In genomic region chr3:141412936-141413354, GRCh38 we compare ENCODE assay signal across 1 cellular context.
TF ChIP-seq lines count a peak whose summit lies in the region.

No MANE protein-coding gene starts in this region.

TF ChIP-seq in HepG2, 621 proteins besides CTCF, POLR2A, EP300 and RAD21 (continued from another document and continues in another):
- TF ChIP-seq ZBTB3 (CRISPR knock-in tag; IDR thresholded peaks at IDR 0.05; ENCODE audit: borderline replicate concordance, low read depth) (0 out of 2 replicates have a peak, but pooled peaks have one; percentile 21), ZNF234 (CRISPR knock-in tag; conservative IDR thresholded peaks at IDR 0.05) (no peak), ZNF570 (CRISPR knock-in tag; IDR thresholded peaks at IDR 0.05; ENCODE audit: borderline replicate concordance) (no peak), RBM39 (IDR thresholded peaks at IDR 0.05; ENCODE audit: low read depth, low read length, poor library complexity, severe bottlenecking) (no peak), RNF219 (CRISPR knock-in tag; IDR thresholded peaks at IDR 0.05) (no peak), ZFP36L1 (CRISPR knock-in tag; IDR thresholded peaks at IDR 0.05) (no peak), ZNF773 (CRISPR knock-in tag; IDR thresholded peaks at IDR 0.05; ENCODE audit: borderline replicate concordance) (no peak), ZNF639 (CRISPR knock-in tag; conservative IDR thresholded peaks at IDR 0.05) (no peak), HBP1 (CRISPR knock-in tag; IDR thresholded peaks at IDR 0.05; ENCODE audit: low read depth) (0 out of 2 replicates have a peak, but pooled peaks have one; percentile 22), PHF8 (CRISPR knock-in tag; IDR thresholded peaks at IDR 0.05) (peak; percentile 40; the same call in 1 of the 2 replicates), TAF1 (CRISPR knock-in tag; IDR thresholded peaks at IDR 0.05) (peak; percentile 37; the same call in 1 of the 2 replicates), ZNF232 (CRISPR knock-in tag; IDR thresholded peaks at IDR 0.05; ENCODE audit: borderline replicate concordance) (peak; percentile 74; the same call in 1 of the 2 replicates), MYNN (CRISPR knock-in tag; IDR thresholded peaks at IDR 0.05; ENCODE audit: low read depth) (no peak), MNT (IDR thresholded peaks at IDR 0.05) (no peak), ZNF143 (CRISPR knock-in tag; IDR thresholded peaks at IDR 0.05) (peak; percentile 88), ZNF710 (CRISPR knock-in tag; IDR thresholded peaks at IDR 0.05; ENCODE audit: borderline replicate concordance) (peak; percentile 79), HOXA7 (CRISPR knock-in tag; IDR thresholded peaks at IDR 0.05) (no peak), ZFP82 (CRISPR knock-in tag; IDR thresholded peaks at IDR 0.05; ENCODE audit: borderline replicate concordance) (no peak), KAT2B (IDR thresholded peaks at IDR 0.05; ENCODE audit: borderline replicate concordance, low read depth, low read length) (no peak), ZNF781 (CRISPR knock-in tag; IDR thresholded peaks at IDR 0.05; ENCODE audit: borderline replicate concordance, not compliant biosample characterization) (no peak), HMG20B (CRISPR knock-in tag; conservative IDR thresholded peaks at IDR 0.05) (no peak), KLF13 (CRISPR knock-in tag; IDR thresholded peaks at IDR 0.05) (no peak), ZGPAT (CRISPR knock-in tag; IDR thresholded peaks at IDR 0.05) (peak; percentile 74), HOXA3 (CRISPR knock-in tag; IDR thresholded peaks at IDR 0.05) (peak; percentile 85), ZKSCAN5 (CRISPR knock-in tag; IDR thresholded peaks at IDR 0.05) (no peak), PAWR (CRISPR knock-in tag; IDR thresholded peaks at IDR 0.05; ENCODE audit: borderline replicate concordance) (no peak), ZHX2 (IDR thresholded peaks at IDR 0.05; ENCODE audit: low read depth) (peak; percentile 29; the same call in 1 of the 2 replicates), ZHX2 (CRISPR knock-in tag; IDR thresholded peaks at IDR 0.05; ENCODE audit: borderline replicate concordance) (no peak), FOXP1 (IDR thresholded peaks at IDR 0.05) (no peak), FOXP1 (CRISPR knock-in tag; IDR thresholded peaks at IDR 0.05) (peak; percentile 76), ZNF282 (IDR thresholded peaks at IDR 0.05; ENCODE audit: partially characterized antibody) (no peak), ERF (CRISPR knock-in tag; IDR thresholded peaks at IDR 0.05) (peak; percentile 82; the same call in 1 of the 2 replicates), KDM4B (CRISPR knock-in tag; IDR thresholded peaks at IDR 0.05) (no peak), SOX6 (IDR thresholded peaks at IDR 0.05) (no peak), SOX6 (CRISPR knock-in tag; IDR thresholded peaks at IDR 0.05) (peak; percentile 81), FOXK1 (CRISPR knock-in tag; IDR thresholded peaks at IDR 0.05; ENCODE audit: borderline replicate concordance, low read depth) (peak; percentile 87), ZNF224 (CRISPR knock-in tag; IDR thresholded peaks at IDR 0.05) (no peak), ARID3A (IDR thresholded peaks at IDR 0.05; ENCODE audit: low read depth, low read length) (no peak), ZBTB38 (CRISPR knock-in tag; IDR thresholded peaks at IDR 0.05) (peak; percentile 83), ZBTB10 (CRISPR knock-in tag; IDR thresholded peaks at IDR 0.05; ENCODE audit: borderline replicate concordance) (no peak), ATF7-NPFF (CRISPR knock-in tag; IDR thresholded peaks at IDR 0.05; ENCODE audit: low read depth) (peak; percentile 73; the same call in 1 of the 2 replicates)
